In the genomic region with DNA sequence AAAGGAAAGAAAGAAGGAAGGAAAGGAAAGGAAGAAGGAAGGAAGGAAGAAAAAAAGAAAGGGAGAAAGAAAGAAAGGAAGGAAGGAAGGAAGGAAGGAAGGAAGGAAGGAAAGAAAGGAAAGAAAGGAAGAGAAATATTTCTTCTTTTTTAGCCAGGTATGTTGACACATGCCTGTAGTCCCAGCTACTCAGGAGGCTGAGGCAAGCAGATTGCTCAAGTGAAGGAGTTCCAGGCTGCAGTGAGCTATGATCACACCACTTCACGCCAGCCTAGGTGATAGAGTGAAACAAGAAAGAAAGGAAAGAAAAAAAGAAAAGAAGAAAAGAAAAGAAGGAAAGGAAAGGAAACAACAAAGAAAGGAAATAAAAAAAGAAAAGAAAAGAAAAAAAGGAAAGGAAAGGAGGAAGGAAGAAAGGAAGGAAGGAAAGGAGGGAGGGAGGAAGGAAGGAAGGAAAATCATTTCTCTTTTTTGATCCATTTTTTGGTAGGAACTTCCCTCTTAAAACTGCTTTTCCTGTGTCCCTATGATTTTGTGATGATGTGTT, we compare ENCODE assay signal across 32 cellular contexts.
"Had no signal": no experiment of that assay in that cellular context is flagged by ENCODE, and none has a peak within 500 bp of the region (broad histone marks: within the 10 kb centered on the region; RNA-seq: fewer than 3 reads in every experiment).

No MANE protein-coding gene starts in this region.

- H3K4me2 ChIP-seq: neural progenitor cell, smooth muscle cell had no signal

- H3K9me3 ChIP-seq: ovary, testis, tibial artery, upper lobe of right lung, uterus had no signal

- H3K9me3 Mint-ChIP-seq: natural killer cell treated with Interleukin-12 subunit alpha and Interleukin-12 subunit beta and Interleukin-15 and Interleukin-18, amount 100 ng/mL, for 72 hours had no signal

- H3K27ac Mint-ChIP-seq: natural killer cell treated with Interleukin-12 subunit alpha and Interleukin-12 subunit beta and Interleukin-15 and Interleukin-18, amount 100 ng/mL, for 72 hours; nephron progenitor cell; neural progenitor cell; progenitor cell of endocrine pancreas; stimulated activated memory B cell treated with anti-CD40 and anti-IgM and Interleukin-4, amounts not matched to agents 10 μg/mL and 1 μg/mL and 100 μg/mL, for 72 hours; stimulated activated naive CD8-positive, alpha-beta T cell treated with anti-CD3 and anti-CD28 coated beads, Interleukin-15, amount 100 ng/mL, for 72 hours; type B pancreatic cell had no signal

- H2AFZ ChIP-seq: neural progenitor cell, parathyroid adenoma had no signal

- H3K4me3 ChIP-seq: neural progenitor cell, ovary, psoas muscle, skin epidermis, smooth muscle cell, spleen, suprapubic skin, testis, tibial artery, transverse colon, upper lobe of right lung, uterus had no signal

- H3K27me3 ChIP-seq: neural progenitor cell, ovary, suprapubic skin, testis, transverse colon, upper lobe of right lung, uterus had no signal

- H3K9ac ChIP-seq: neural progenitor cell, parathyroid adenoma had no signal

- H3K4me1 Mint-ChIP-seq: nephron progenitor cell; neural progenitor cell; stimulated activated memory B cell treated with anti-CD40 and anti-IgM and Interleukin-4, amounts not matched to agents 10 μg/mL and 1 μg/mL and 100 μg/mL, for 72 hours had no signal

- H3K4me3 Mint-ChIP-seq: naive thymus-derived CD8-positive, alpha-beta T cell; natural killer cell treated with Interleukin-12 subunit alpha and Interleukin-12 subunit beta and Interleukin-15 and Interleukin-18, amount 100 ng/mL, for 72 hours; nephron progenitor cell; neural progenitor cell; stimulated activated memory B cell treated with anti-CD40 and anti-IgM and Interleukin-4, amounts not matched to agents 10 μg/mL and 1 μg/mL and 100 μg/mL, for 72 hours; stimulated activated naive CD8-positive, alpha-beta T cell treated with anti-CD3 and anti-CD28 coated beads, Interleukin-15, amount 100 ng/mL, for 72 hours; type B pancreatic cell had no signal

- H3K36me3 ChIP-seq: neural progenitor cell, ovary, spleen, suprapubic skin, tibial artery, transverse colon, upper lobe of right lung, uterus had no signal

- ATAC-seq: naive thymus-derived CD8-positive, alpha-beta T cell; natural killer cell treated with Interleukin-12 subunit alpha and Interleukin-12 subunit beta and Interleukin-15 and Interleukin-18, amount 100 ng/mL, for 72 hours; psoas muscle; right cardiac atrium; sciatic nerve; stimulated activated memory B cell treated with anti-CD40 and anti-IgM and Interleukin-4, amounts not matched to agents 10 μg/mL and 1 μg/mL and 100 μg/mL, for 72 hours; stimulated activated naive CD8-positive, alpha-beta T cell treated with anti-CD3 and anti-CD28 coated beads, Interleukin-15, amount 100 ng/mL, for 72 hours; stimulated activated naive CD8-positive, alpha-beta T cell treated with anti-CD3 and anti-CD28 coated beads, Interleukin-15, Interleukin-2, amounts not matched to agents 100 U/mL and 50 U/mL, for 24 hours; upper lobe of right lung had no signal

- H3K27ac ChIP-seq: neural progenitor cell, ovary, parathyroid adenoma, psoas muscle, skin epidermis, spleen, suprapubic skin, testis, tibial artery, transverse colon, upper lobe of right lung, uterus had no signal

- DNase-seq: naive thymus-derived CD8-positive, alpha-beta T cell; nephron progenitor cell; occipital lobe; ovary; posterior cingulate gyrus; psoas muscle; right cardiac atrium; spleen; stimulated activated CD4-positive, alpha-beta T cell treated with anti-CD3 and anti-CD28 coated beads, Interleukin-12 subunit alpha, Interleukin-12 subunit beta, amount 100 ng/mL, for 4 hours; stimulated activated CD4-positive, alpha-beta T cell treated with anti-CD3 and anti-CD28 coated beads, Interleukin-1b, Interleukin-23, amount 100 ng/mL, for 48 hours; stimulated activated CD4-positive, alpha-beta T cell treated with anti-CD3 and anti-CD28 coated beads, Interleukin-4, amount 100 ng/mL, for 1 hour; stimulated activated CD4-positive, alpha-beta T cell treated with anti-CD3 and anti-CD28 coated beads, Interleukin-4, amount 100 ng/mL, for 4 hours; stimulated activated CD8-positive, alpha-beta memory T cell treated with anti-CD3 and anti-CD28 coated beads, Interleukin-4, amount 100 ng/mL, for 48 hours; stimulated activated naive CD4-positive, alpha-beta T cell; stimulated activated naive CD8-positive, alpha-beta T cell treated with anti-CD3 and anti-CD28 coated beads, Interleukin-15, amount 100 ng/mL, for 72 hours; stimulated activated naive CD8-positive, alpha-beta T cell treated with anti-CD3 and anti-CD28 coated beads, Interleukin-15, Interleukin-2, amounts not matched to agents 100 U/mL and 50 U/mL, for 24 hours; substantia nigra; testis; tibial artery; transverse colon; upper lobe of right lung; uterus had no signal

- H3K4me1 ChIP-seq: neural progenitor cell, parathyroid adenoma, psoas muscle, spleen, suprapubic skin, testis, tibial artery, transverse colon, upper lobe of right lung, uterus had no signal

- H3K36me3 Mint-ChIP-seq: naive thymus-derived CD8-positive, alpha-beta T cell; natural killer cell treated with Interleukin-12 subunit alpha and Interleukin-12 subunit beta and Interleukin-15 and Interleukin-18, amount 100 ng/mL, for 72 hours; neural progenitor cell; stimulated activated memory B cell treated with anti-CD40 and anti-IgM and Interleukin-4, amounts not matched to agents 10 μg/mL and 1 μg/mL and 100 μg/mL, for 72 hours; type B pancreatic cell had no signal

- H3K79me2 ChIP-seq: parathyroid adenoma had no signal
